10 cellular contexts compared by ENCODE assay signal in genomic region chr5:129899454-129899853, GRCh38. TPM values are rescaled to one million over a fixed set of nuclear protein-coding genes. Genes with fewer than 3 reads are reported as not detected.
A peak's percentile ranks its signal among the peaks of the same experiment; 100 is the strongest.
DNase-seq lines count a peak whose midpoint lies in the region; ATAC-seq, FAIRE-seq and TF ChIP-seq lines count a peak whose summit lies in the region.
"Had no signal": no experiment of that assay in that cellular context is flagged by ENCODE, and none has a peak within 500 bp of the region (broad histone marks: within the 10 kb centered on the region; RNA-seq: fewer than 3 reads in every experiment).

No MANE protein-coding gene starts in this region.

- DNase-seq in A673 (ENCODE audit: low spot score) (no peak), Karpas-422 (peak; percentile 51), GM12878 (ENCODE audit: low read depth, low spot score) (no peak), HepG2 (ENCODE audit: low spot score) (no peak), NCI-H774 (lab: John Stamatoyannopoulos, UW) (no peak), WERI-Rb-1 (no peak)
- DNase-seq in stimulated activated naive CD8-positive, alpha-beta T cell treated with anti-CD3 and anti-CD28 coated beads, Interleukin-15, Interleukin-2, amounts not matched to agents 100 U/mL and 50 U/mL, for 24 hours = no peak
- no peak for DNase-seq in activated CD8-positive, alpha-beta memory T cell treated with anti-CD3 and anti-CD28 coated beads for 24 hours
- DNase-seq: mucosa of descending colon; stimulated activated CD4-positive, alpha-beta T cell treated with anti-CD3 and anti-CD28 coated beads, Interleukin-4, amount 100 ng/mL, for 4 hours had no signal

- TF ChIP-seq EP300 in GM12878 (IDR thresholded peaks at IDR 0.05; ENCODE audit: borderline replicate concordance in 1 of 2, control insufficient read depth in 1 of 2, low read depth in 2 of 2, low read length in 2 of 2) = no peak
- no peak for TF ChIP-seq EP300 in HepG2 (IDR thresholded peaks at IDR 0.05; ENCODE audit: low read depth in 2 of 2, low read length in 2 of 2)
- no peak for TF ChIP-seq EP300 in HepG2 (CRISPR knock-in tag; IDR thresholded peaks at IDR 0.05; ENCODE audit: borderline replicate concordance)

- CTCF ChIA-PET in A673 (lab: Charles Lee) (interaction anchor here (0.5 kb wide), 1 partner anchor 1856 kb away, joined by 4 read pairs; no protein-coding TSS in a partner anchor), GM12878 (lab: Yijun Ruan, JAX) (no interaction called here), HepG2 (lab: Yijun Ruan, JAX; ENCODE audit: low intra/inter-chr PET ratio, low total read pairs) (no interaction called here)

- no peak overlapping the region for H3K4me3 ChIP-seq in A673 (ENCODE audit: low read depth, low read length, poor library complexity, severe bottlenecking)
- no peak overlapping the region for H3K4me3 ChIP-seq in Karpas-422 (ENCODE audit: low read length)
- no peak overlapping the region for H3K4me3 ChIP-seq in GM12878
- H3K4me3 ChIP-seq in HepG2 (replicated peaks in 1 of 3; ENCODE audit: insufficient read depth in 1 of 3, low read depth in 2 of 3, low read length in 3 of 3) = no peak overlapping the region
- H3K4me3 ChIP-seq in WERI-Rb-1 (ENCODE audit: low read depth, low read length) = no peak overlapping the region
- H3K4me3 ChIP-seq: mucosa of descending colon had no signal

- H3K27me3 ChIP-seq in A673 (replicated peaks; ENCODE audit: insufficient read depth, low read depth, low read length, poor library complexity) (peaks cover 38% of the 10 kb centered on the region), Karpas-422 (ENCODE audit: low read length) (no peaks in the 10 kb centered on the region), GM12878 (replicated peaks in 1 of 2; ENCODE audit: control insufficient read depth in 2 of 2, insufficient read depth in 2 of 2, low read length in 1 of 2) (peaks cover 4 to 5% of the 10 kb centered on the region in 2 experiments), HepG2 (ENCODE audit: control insufficient read depth in 1 of 2, insufficient read depth in 2 of 2, low read length in 2 of 2) (peaks cover 3 to 7% of the 10 kb centered on the region in 2 experiments; a peak in 4 of 5 replicates), WERI-Rb-1 (ENCODE audit: insufficient read depth, low read depth, severe bottlenecking) (no peaks in the 10 kb centered on the region)

- TF ChIP-seq POLR2A in GM12878 (IDR thresholded peaks at IDR 0.05; ENCODE audit: low read depth, low read length) (no peak), HepG2 (IDR thresholded peaks at IDR 0.05; ENCODE audit: insufficient read depth in 1 of 2, low read depth in 2 of 2, low read length in 2 of 2) (no peak)

- TF ChIP-seq RAD21 in GM12878 (IDR thresholded peaks at IDR 0.05; ENCODE audit: insufficient read depth, low read depth, low read length) = 0 out of 2 replicates have a peak, but pooled peaks have one; percentile 25
- no peak for TF ChIP-seq RAD21 in HepG2 (CRISPR knock-in tag; IDR thresholded peaks at IDR 0.05)

- FAIRE-seq in GM12878 (lab: Jason Lieb, UNC) (no peak), HepG2 (lab: Jason Lieb, UNC) (no peak)

- no peak for ATAC-seq in GM12878
- ATAC-seq in HepG2 = no peak
- ATAC-seq in stimulated activated naive CD8-positive, alpha-beta T cell treated with anti-CD3 and anti-CD28 coated beads, Interleukin-15, Interleukin-2, amounts not matched to agents 100 U/mL and 50 U/mL, for 24 hours = no peak
- ATAC-seq: mucosa of descending colon had no signal

- POLR2A ChIA-PET in A673 (lab: Charles Lee; ENCODE audit: low non-redundant PET) (no interaction called here), GM12878 (lab: Charles Lee) (no interaction called here), HepG2 (lab: Yijun Ruan, JAX) (no interaction called here)

- H3K9ac ChIP-seq in Karpas-422 (ENCODE audit: low read length) = no peak overlapping the region
- H3K9ac ChIP-seq in GM12878 (ENCODE audit: control insufficient read depth, insufficient read depth, low read length) = no peak overlapping the region
- H3K9ac ChIP-seq in HepG2 (ENCODE audit: insufficient read depth, low read depth, low read length) = no peak overlapping the region

- H4K20me1 ChIP-seq in Karpas-422 (ENCODE audit: insufficient read depth, low read depth, low read length) = no peaks in the 10 kb centered on the region
- H4K20me1 ChIP-seq in GM12878 (ENCODE audit: control insufficient read depth, insufficient read depth) = no peaks in the 10 kb centered on the region
- H4K20me1 ChIP-seq in HepG2 (ENCODE audit: insufficient read depth, low read length) = no peaks in the 10 kb centered on the region

- in situ Hi-C loops in GM12878 (cut with MboI) (no loop called here), HepG2 (cut with HindIII; ENCODE audit: extremely low pct_ligation_motif_present, low pct_unique_long_range_greater_than_20kb) (no loop called here)

- intact Hi-C loops in A673 (cut with micrococcal nuclease; ENCODE audit: unreplicated experiment) (no loop called here), GM12878 (cut with micrococcal nuclease; ENCODE audit: unreplicated experiment) (no loop called here), HepG2 (cut with micrococcal nuclease; ENCODE audit: unreplicated experiment) (no loop called here)

- H3K27ac ChIP-seq in A673 (ENCODE audit: low read depth, low read length, poor library complexity, severe bottlenecking) = no peak overlapping the region
- no peak overlapping the region for H3K27ac ChIP-seq in Karpas-422 (ENCODE audit: low read length)
- no peak overlapping the region for H3K27ac ChIP-seq in GM12878 (ENCODE audit: control insufficient read depth, insufficient read depth)
- H3K27ac ChIP-seq in HepG2 (ENCODE audit: extremely low read length, insufficient read depth, low read length) = no peak overlapping the region
- no peak overlapping the region for H3K27ac ChIP-seq in WERI-Rb-1

- H3K4me2 ChIP-seq in Karpas-422 (ENCODE audit: low read depth, low read length, poor library complexity, severe bottlenecking) = no peak overlapping the region
- no peak overlapping the region for H3K4me2 ChIP-seq in GM12878 (ENCODE audit: control insufficient read depth, insufficient read depth)
- no peak overlapping the region for H3K4me2 ChIP-seq in HepG2 (ENCODE audit: low read depth, low read length)

- RAD21 ChIA-PET in GM12878 (lab: Charles Lee; ENCODE audit: unreplicated experiment) = no interaction called here

- SMC1A ChIA-PET in GM12878 (lab: Charles Lee; ENCODE audit: uncharacterized antibody, unreplicated experiment) = no interaction called here

- H3K4me1 ChIP-seq in A673 (ENCODE audit: insufficient read depth, low read length, poor library complexity, severe bottlenecking) = peaks cover 1% of the 10 kb centered on the region
- H3K4me1 ChIP-seq in Karpas-422 (ENCODE audit: low read length) = no peaks in the 10 kb centered on the region
- H3K4me1 ChIP-seq in GM12878 (ENCODE audit: control insufficient read depth, insufficient read depth, low read length) = no peaks in the 10 kb centered on the region
- peaks cover 7% of the 10 kb centered on the region for H3K4me1 ChIP-seq in HepG2 (ENCODE audit: insufficient read depth, low read length)

- BruUV-seq in A673 (replicated peaks; lab: Mats Ljungman, UMichigan) (no TSS peak), GM12878 (replicated peaks; lab: Mats Ljungman, UMichigan) (no TSS peak), HepG2 (replicated peaks; lab: Mats Ljungman, UMichigan) (no TSS peak)

- no peaks in the 10 kb centered on the region for H3K36me3 ChIP-seq in A673 (ENCODE audit: insufficient read depth, low read length, poor library complexity, severe bottlenecking)
- H3K36me3 ChIP-seq in Karpas-422 (ENCODE audit: insufficient read depth, low read length) = no peaks in the 10 kb centered on the region
- no peaks in the 10 kb centered on the region for H3K36me3 ChIP-seq in GM12878 (ENCODE audit: control insufficient read depth in 2 of 2, insufficient read depth in 2 of 2, low read length in 1 of 2)
- no peaks in the 10 kb centered on the region for H3K36me3 ChIP-seq in HepG2 (replicated peaks in 1 of 2; ENCODE audit: control insufficient read depth in 1 of 2, insufficient read depth in 2 of 2, low read length in 2 of 2)
- no peaks in the 10 kb centered on the region for H3K36me3 ChIP-seq in WERI-Rb-1

- H3K79me2 ChIP-seq in Karpas-422 (ENCODE audit: low read length) (no peaks in the 10 kb centered on the region), GM12878 (ENCODE audit: control insufficient read depth, insufficient read depth, low read length) (no peaks in the 10 kb centered on the region), HepG2 (ENCODE audit: insufficient read depth, low read length) (no peaks in the 10 kb centered on the region)

- H3K9me3 ChIP-seq in A673 (ENCODE audit: low read depth, low read length, poor library complexity, severe bottlenecking) (no peaks in the 10 kb centered on the region), Karpas-422 (ENCODE audit: low read length) (no peaks in the 10 kb centered on the region), GM12878 (replicated peaks; ENCODE audit: control insufficient read depth, insufficient read depth, low read length) (no peaks in the 10 kb centered on the region), HepG2 (ENCODE audit: low read length) (no peaks in the 10 kb centered on the region), WERI-Rb-1 (ENCODE audit: severe bottlenecking) (no peaks in the 10 kb centered on the region)
- H3K9me3 ChIP-seq: mucosa of descending colon had no signal

- no peaks in the 10 kb centered on the region for H3K9me2 ChIP-seq in Karpas-422 (replicated peaks; ENCODE audit: insufficient read depth, low read length)

- TF ChIP-seq CTCF in A673 (conservative IDR thresholded peaks at IDR 0.05; ENCODE audit: low read depth, low read length) = 0 out of 2 replicates have a peak, but pooled peaks have one; percentile 23
- no peak; a peak in 1 of 6 replicates for TF ChIP-seq CTCF in GM12878 (IDR thresholded peaks at IDR 0.05 in 2 of 3, conservative IDR thresholded peaks at IDR 0.05 in 1 of 3; ENCODE audit: control insufficient read depth in 2 of 3, extremely low read depth in 1 of 3, insufficient read depth in 1 of 3, low read depth in 3 of 3, low read length in 3 of 3)
- TF ChIP-seq CTCF in HepG2 (CRISPR knock-in tag; IDR thresholded peaks at IDR 0.05) = 0 out of 2 replicates have a peak, but pooled peaks have one; percentile 24
- TF ChIP-seq CTCF in WERI-Rb-1 (IDR thresholded peaks at IDR 0.05; ENCODE audit: low read depth, low read length) = no peak

- no peak overlapping the region for H2AFZ ChIP-seq in Karpas-422 (ENCODE audit: low read length)
- no peak overlapping the region for H2AFZ ChIP-seq in GM12878 (ENCODE audit: control insufficient read depth, low read depth, low read length)
- no peak overlapping the region for H2AFZ ChIP-seq in HepG2 (ENCODE audit: low read length)

RNA-seq across cellular contexts. Expression of gene CHSY3, which starts 4.8 kb away (rescaled TPM):
- total RNA-seq in A673 (2021) = not detected in 2 replicates
- not detected in 2 replicates for total RNA-seq in Karpas-422 (2014; rRNA removed; shearing (Covaris generic); ENCODE audit: low replicate concordance)
- total RNA-seq in GM12878 (2013; cell fraction: nucleolus; rRNA removed) = not detected in 2 replicates
- not detected in 2 replicates for total RNA-seq in GM12878 (2014; rRNA removed)
- not detected in 2 replicates for total RNA-seq in GM12878 (2014; rRNA removed; fragmentation: Illumina TruSeq; extraction: Trizol)
- total RNA-seq in GM12878 (2021) = not detected in 2 replicates
- polyA plus RNA-seq in GM12878 (2011; ENCODE audit: low read depth) = not detected
- not detected in 2 replicates for polyA plus RNA-seq in GM12878 (2011; rRNA removed)
- polyA plus RNA-seq in GM12878 (2011; cell fraction: cytosol; rRNA removed) = not detected in 2 replicates
- polyA plus RNA-seq in GM12878 (2011; cell fraction: nucleus; rRNA removed) = not detected in 2 replicates
- not detected in 2 replicates for polyA plus RNA-seq in GM12878 (2012)
- not detected in 2 replicates for polyA plus RNA-seq in GM12878 (2014; fragmentation: Illumina TruSeq; extraction: Trizol)
- not detected for polyA plus RNA-seq in GM12878 (2014; fragmentation: Nextera tagmentation; extraction: Ambion mirVana)
- not detected in 2 replicates for polyA plus RNA-seq in GM12878 (2014; rRNA removed)
- not detected for polyA plus RNA-seq in GM12878 (2016; fragmentation: Nextera tagmentation; extraction: Ambion mirVana)
- not detected in 2 replicates for polyA minus RNA-seq in GM12878 (2011; rRNA and poly(A)+ RNA removed)
- not detected in 2 replicates for polyA minus RNA-seq in GM12878 (2011; cell fraction: cytosol; rRNA and poly(A)+ RNA removed)
- not detected in 2 replicates for polyA minus RNA-seq in GM12878 (2011; cell fraction: nucleus; rRNA and poly(A)+ RNA removed)
- 1.5 and 4.1 TPM in 2 replicates for total RNA-seq in HepG2 (2016; rRNA removed; fragmentation: Illumina TruSeq; extraction: Trizol)
- total RNA-seq in HepG2 (2016; cell fraction: cytosol; rRNA removed; fragmentation: Illumina TruSeq; extraction: Trizol; ENCODE audit: low read depth) = 0.26 and 0.40 TPM in 2 replicates
- total RNA-seq in HepG2 (2016; cell fraction: insoluble cytoplasmic fraction; rRNA removed; fragmentation: Illumina TruSeq; extraction: Trizol) = 1.7 and 3.4 TPM in 2 replicates
- total RNA-seq in HepG2 (2016; cell fraction: membrane; rRNA removed; fragmentation: Illumina TruSeq; extraction: Trizol) = 0.83 and 1.3 TPM in 2 replicates
- total RNA-seq in HepG2 (2016; cell fraction: nucleus; rRNA removed; fragmentation: Illumina TruSeq; extraction: Trizol) = 7.4 and 8.1 TPM in 2 replicates
- 0.26 and 0.34 TPM in 2 replicates for polyA plus RNA-seq in HepG2 (2011; rRNA removed)
- 0.25 and 0.28 TPM in 2 replicates for polyA plus RNA-seq in HepG2 (2011; cell fraction: cytosol; rRNA removed)
- polyA plus RNA-seq in HepG2 (2011; cell fraction: nucleus; rRNA removed) = 0.16 and 0.21 TPM in 2 replicates
- 0.04 and 0.08 TPM in 2 replicates for polyA plus RNA-seq in HepG2 (2012)
- 0.07 and 0.10 TPM in 2 replicates for polyA plus RNA-seq in HepG2 (2016; cell fraction: cytosol; fragmentation: Illumina TruSeq; extraction: Trizol; ENCODE audit: low read depth)
- polyA plus RNA-seq in HepG2 (2016; cell fraction: insoluble cytoplasmic fraction; fragmentation: Illumina TruSeq; extraction: Trizol; ENCODE audit: low read depth) = 0.78 and 0.92 TPM in 2 replicates
- 0.24 and 0.31 TPM in 2 replicates for polyA plus RNA-seq in HepG2 (2016; cell fraction: membrane; fragmentation: Illumina TruSeq; extraction: Trizol; ENCODE audit: low read depth)
- polyA plus RNA-seq in HepG2 (2016; cell fraction: nucleus; fragmentation: Illumina TruSeq; extraction: Trizol; ENCODE audit: insufficient read depth, low read depth) = 1.9 and 2.4 TPM in 2 replicates
- polyA minus RNA-seq in HepG2 (2011; rRNA and poly(A)+ RNA removed; ENCODE audit: low replicate concordance) = 0.72 TPM in 1 of 2 replicates, not detected in the other
- polyA minus RNA-seq in HepG2 (2011; cell fraction: cytosol; rRNA and poly(A)+ RNA removed) = 0.97 and 1.6 TPM in 2 replicates
- polyA minus RNA-seq in HepG2 (2011; cell fraction: nucleus; rRNA and poly(A)+ RNA removed) = 1.6 and 2.2 TPM in 2 replicates

Comparison
In these comparisons a context has a peak if more than half of its experiments do, and no peak if none do; other contexts are left out.
1. CTCF ChIP-seq: peak in A673 (single experiment) and HepG2 (single experiment); none in GM12878 (0 of 3) and WERI-Rb-1 (single experiment).